34 cellular contexts compared by ENCODE assay signal in genomic region chr7:159157714-159158113, GRCh38. TPM values are rescaled to one million over a fixed set of nuclear protein-coding genes. Genes with fewer than 3 reads are reported as not detected.
"Had no signal": no experiment of that assay in that cellular context is flagged by ENCODE, and none has a peak within 500 bp of the region (broad histone marks: within the 10 kb centered on the region; RNA-seq: fewer than 3 reads in every experiment).

No MANE protein-coding gene starts in this region.

- H3K27ac Mint-ChIP-seq: activated B cell treated with CpG ODN at 0.5 μM for 24 hours; activated CD4-positive, alpha-beta memory T cell treated with anti-CD3 and anti-CD28 coated beads for 36 hours; activated CD4-positive, alpha-beta T cell treated with anti-CD3 and anti-CD28 coated beads, Interleukin-2, amount 10 ng/mL, durations not matched to agents 24 days and 14 days; activated CD8-positive, alpha-beta T cell treated with anti-CD3 and anti-CD28 coated beads for 36 hours; activated naive CD4-positive, alpha-beta T cell treated with anti-CD3 and anti-CD28 coated beads for 36 hours; activated naive CD4-positive, alpha-beta T cell treated with anti-CD3 and anti-CD28 coated beads, Interleukin-2, amount 50 U/mL, for 72 hours; activated naive CD8-positive, alpha-beta T cell treated with anti-CD3 and anti-CD28 coated beads for 36 hours; activated T-cell treated with anti-CD3 and anti-CD28 coated beads, Interleukin-2, amount 50 U/mL, for 72 hours; activated T-helper 1 cell treated with anti-CD3 and anti-CD28 coated beads, Interleukin-12 subunit alpha, Interleukin-12 subunit beta, Interleukin-2, Interleukin-4 antibody, amounts not matched to agents 30 ng/mL and 10 ng/mL and 1 ng/mL, durations not matched to agents 14 hours and 24 hours and 36 hours; activated T-helper 17 cell treated with anti-CD3 and anti-CD28 coated beads, Interleukin-2, amount 50 U/mL, for 72 hours; T-helper 1 cell treated with Interleukin-12 subunit alpha and Interleukin-12 subunit beta and Interleukin-4 antibody, amounts not matched to agents 30 μg/mL and 1 μg/mL, for 36 hours; T-helper 2 cell treated with Interferon-gamma antibody and Interleukin-4, amounts not matched to agents 5 μg/mL and 100 μg/mL, for 36 hours had no signal

- H3K27me3 Mint-ChIP-seq: activated B cell treated with CpG ODN at 0.5 μM for 24 hours; activated CD8-positive, alpha-beta T cell treated with anti-CD3 and anti-CD28 coated beads for 36 hours; activated naive CD8-positive, alpha-beta T cell treated with anti-CD3 and anti-CD28 coated beads for 36 hours; activated T-helper 17 cell treated with anti-CD3 and anti-CD28 coated beads, Interleukin-2, amount 50 U/mL, for 72 hours had no signal

- H3K9me3 Mint-ChIP-seq: activated B cell treated with CpG ODN at 0.5 μM for 24 hours; activated CD4-positive, alpha-beta memory T cell treated with anti-CD3 and anti-CD28 coated beads for 36 hours; activated CD4-positive, alpha-beta T cell treated with anti-CD3 and anti-CD28 coated beads, Interleukin-2, amount 10 ng/mL, durations not matched to agents 24 days and 14 days; activated CD8-positive, alpha-beta T cell treated with anti-CD3 and anti-CD28 coated beads for 36 hours; activated naive CD4-positive, alpha-beta T cell treated with anti-CD3 and anti-CD28 coated beads for 36 hours; activated naive CD4-positive, alpha-beta T cell treated with anti-CD3 and anti-CD28 coated beads, Interleukin-2, amount 50 U/mL, for 72 hours; activated naive CD8-positive, alpha-beta T cell treated with anti-CD3 and anti-CD28 coated beads for 36 hours; activated T-cell treated with anti-CD3 and anti-CD28 coated beads, Interleukin-2, amount 50 U/mL, for 4 hours; activated T-cell treated with anti-CD3 and anti-CD28 coated beads, Interleukin-2, amount 50 U/mL, for 72 hours; activated T-helper 1 cell treated with anti-CD3 and anti-CD28 coated beads, Interleukin-12 subunit alpha, Interleukin-12 subunit beta, Interleukin-2, Interleukin-4 antibody, amounts not matched to agents 30 ng/mL and 10 ng/mL and 1 ng/mL, durations not matched to agents 14 hours and 24 hours and 36 hours; activated T-helper 17 cell treated with anti-CD3 and anti-CD28 coated beads, Interleukin-2, amount 50 U/mL, for 72 hours; T-helper 1 cell treated with Interleukin-12 subunit alpha and Interleukin-12 subunit beta and Interleukin-4 antibody, amounts not matched to agents 30 μg/mL and 1 μg/mL, for 36 hours; T-helper 2 cell treated with Interferon-gamma antibody and Interleukin-4, amounts not matched to agents 5 μg/mL and 100 μg/mL, for 36 hours had no signal

- H3K27ac ChIP-seq: adrenal gland, body of pancreas, brain microvascular endothelial cell, breast epithelium, VCaP had no signal

- H3K9me3 ChIP-seq: adrenal gland, body of pancreas had no signal

- H3K4me1 ChIP-seq: adrenal gland, body of pancreas, breast epithelium had no signal

- H3K36me3 Mint-ChIP-seq: activated CD4-positive, alpha-beta memory T cell treated with anti-CD3 and anti-CD28 coated beads for 36 hours; activated naive CD4-positive, alpha-beta T cell treated with anti-CD3 and anti-CD28 coated beads, Interleukin-2, amount 50 U/mL, for 72 hours; activated naive CD8-positive, alpha-beta T cell treated with anti-CD3 and anti-CD28 coated beads for 36 hours had no signal

- H3K4me3 ChIP-seq: adrenal gland, body of pancreas, breast epithelium had no signal

- H3K27me3 ChIP-seq: adrenal gland, body of pancreas, brain microvascular endothelial cell, breast epithelium had no signal

- DNase-seq: activated B cell treated with CpG ODN at 0.5 μM for 24 hours; activated CD4-positive, alpha-beta memory T cell treated with anti-CD3 and anti-CD28 coated beads for 36 hours; activated CD4-positive, alpha-beta T cell treated with anti-CD3 and anti-CD28 coated beads for 4 hours; activated CD4-positive, alpha-beta T cell treated with anti-CD3 and anti-CD28 coated beads, Interleukin-2, amount 50 U/mL, for 1 hour; activated CD4-positive, alpha-beta T cell treated with anti-CD3 and anti-CD28 coated beads, Interleukin-2, amount 50 U/mL, for 4 hours; activated CD4-positive, CD25-positive, alpha-beta regulatory T cell treated with anti-CD3 and anti-CD28 coated beads, Interleukin-2, amount 50 U/mL, for 72 hours; activated CD8-positive, alpha-beta memory T cell treated with anti-CD3 and anti-CD28 coated beads, Interleukin-2, amount 50 U/mL, for 4 hours; activated CD8-positive, alpha-beta T cell treated with anti-CD3 and anti-CD28 coated beads for 36 hours; activated effector memory CD4-positive, alpha-beta T cell treated with anti-CD3 and anti-CD28 coated beads, Interleukin-2, amount 50 U/mL, for 16 hours; activated gamma-delta T cell treated with Interleukin-2 at 50 U/mL for 16 hours; activated naive CD4-positive, alpha-beta T cell; activated naive CD4-positive, alpha-beta T cell treated with anti-CD3 and anti-CD28 coated beads for 36 hours; activated naive CD4-positive, alpha-beta T cell treated with anti-CD3 and anti-CD28 coated beads, Interleukin-2, amount 50 U/mL, for 16 hours; activated naive CD8-positive, alpha-beta T cell treated with anti-CD3 and anti-CD28 coated beads for 36 hours; activated T-cell treated with anti-CD3 and anti-CD28 coated beads for 4 hours; activated T-cell treated with anti-CD3 and anti-CD28 coated beads, Interleukin-2, amount 50 U/mL, for 1 hour; activated T-cell treated with anti-CD3 and anti-CD28 coated beads, Interleukin-2, amount 50 U/mL, for 4 hours; activated T-cell treated with anti-CD3 and anti-CD28 coated beads, Interleukin-2, amount 50 U/mL, for 72 hours; adrenal gland; amniotic stem cell; aorta; body of pancreas; brain microvascular endothelial cell; central memory CD4-positive, alpha-beta T cell; T-helper 2 cell; T-helper 9 cell had no signal

- H3K4me1 Mint-ChIP-seq: activated B cell treated with CpG ODN at 0.5 μM for 24 hours; activated CD4-positive, alpha-beta T cell treated with anti-CD3 and anti-CD28 coated beads, Interleukin-2, amount 10 ng/mL, durations not matched to agents 24 days and 14 days; activated naive CD8-positive, alpha-beta T cell treated with anti-CD3 and anti-CD28 coated beads for 36 hours; activated T-helper 17 cell treated with anti-CD3 and anti-CD28 coated beads, Interleukin-2, amount 50 U/mL, for 72 hours had no signal

- H3K4me3 Mint-ChIP-seq: activated B cell treated with CpG ODN at 0.5 μM for 24 hours; activated CD4-positive, alpha-beta memory T cell treated with anti-CD3 and anti-CD28 coated beads for 36 hours; activated CD4-positive, alpha-beta T cell treated with anti-CD3 and anti-CD28 coated beads, Interleukin-2, amount 10 ng/mL, durations not matched to agents 24 days and 14 days; activated CD8-positive, alpha-beta T cell treated with anti-CD3 and anti-CD28 coated beads for 36 hours; activated naive CD4-positive, alpha-beta T cell treated with anti-CD3 and anti-CD28 coated beads for 36 hours; activated naive CD8-positive, alpha-beta T cell treated with anti-CD3 and anti-CD28 coated beads for 36 hours; activated T-cell treated with anti-CD3 and anti-CD28 coated beads, Interleukin-2, amount 50 U/mL, for 4 hours; activated T-cell treated with anti-CD3 and anti-CD28 coated beads, Interleukin-2, amount 50 U/mL, for 72 hours; activated T-helper 1 cell treated with anti-CD3 and anti-CD28 coated beads, Interleukin-12 subunit alpha, Interleukin-12 subunit beta, Interleukin-2, Interleukin-4 antibody, amounts not matched to agents 30 ng/mL and 10 ng/mL and 1 ng/mL, durations not matched to agents 14 hours and 24 hours and 36 hours; activated T-helper 17 cell treated with anti-CD3 and anti-CD28 coated beads, Interleukin-2, amount 50 U/mL, for 72 hours; T-helper 1 cell treated with Interleukin-12 subunit alpha and Interleukin-12 subunit beta and Interleukin-4 antibody, amounts not matched to agents 30 μg/mL and 1 μg/mL, for 36 hours; T-helper 2 cell treated with Interferon-gamma antibody and Interleukin-4, amounts not matched to agents 5 μg/mL and 100 μg/mL, for 36 hours had no signal

- H3K36me3 ChIP-seq: adrenal gland, brain microvascular endothelial cell, breast epithelium had no signal

RNA-seq across cellular contexts. Expression of gene VIPR2, which starts 13.0 kb away (rescaled TPM):
- total RNA-seq: activated B cell treated with CpG ODN at 0.5 μM for 24 hours; activated naive CD8-positive, alpha-beta T cell treated with anti-CD3 and anti-CD28 coated beads for 36 hours had no signal
